Comparison of ENCODE assay signal across 10 cellular contexts in genomic region chr4:142984871-142985585, GRCh38.
DNase-seq lines count a peak whose midpoint lies in the region; ATAC-seq and TF ChIP-seq lines count a peak whose summit lies in the region.
"Had no signal": no experiment of that assay in that cellular context is flagged by ENCODE, and none has a peak within 500 bp of the region (broad histone marks: within the 10 kb centered on the region; RNA-seq: fewer than 3 reads in every experiment).

No MANE protein-coding gene starts in this region.

- H3K4me1 Mint-ChIP-seq in naive thymus-derived CD4-positive, alpha-beta T cell: no peaks in the 10 kb centered on the region
- H3K4me1 Mint-ChIP-seq: central memory CD8-positive, alpha-beta T cell had no signal

- H3K4me1 ChIP-seq in Panc1 (ENCODE audit: control insufficient read depth, insufficient read depth, low read length): no peaks in the 10 kb centered on the region
- H3K4me1 ChIP-seq in sigmoid colon: no peaks in the 10 kb centered on the region
- no peaks in the 10 kb centered on the region for H3K4me1 ChIP-seq in naive thymus-derived CD4-positive, alpha-beta T cell (ENCODE audit: control insufficient read depth in 2 of 2, insufficient read depth in 2 of 2, low read length in 2 of 2)

- TF ChIP-seq CTCF in GM13977 (IDR thresholded peaks at IDR 0.05; ENCODE audit: extremely low read depth, insufficient read depth, missing control alignments): peak; percentile 20
- peak; percentile 59 for TF ChIP-seq CTCF in Panc1 (IDR thresholded peaks at IDR 0.05)
- TF ChIP-seq CTCF in sigmoid colon (IDR thresholded peaks at IDR 0.05): no peak

- no peaks in the 10 kb centered on the region for H3K27me3 ChIP-seq in Panc1 (ENCODE audit: control insufficient read depth, insufficient read depth, low read length)
- no peaks in the 10 kb centered on the region for H3K27me3 ChIP-seq in sigmoid colon
- peaks cover 0 to 6% of the 10 kb centered on the region in 2 donors for H3K27me3 ChIP-seq in naive thymus-derived CD4-positive, alpha-beta T cell (ENCODE audit: control insufficient read depth in 2 of 2, insufficient read depth in 2 of 2, low read length in 2 of 2)

- in situ Hi-C loops in GM13977 (cut with MboI; ENCODE audit: low pct_unique_long_range_greater_than_20kb, low sequenced_read_pairs, unreplicated experiment) (no loop called here), Panc1 (cut with HindIII; ENCODE audit: low pct_unique_long_range_greater_than_20kb, low sequenced_read_pairs) (no loop called here)

- H3K27ac ChIP-seq in Panc1 (ENCODE audit: low read length) (no peak overlapping the region), sigmoid colon (no peak overlapping the region)
- no peak overlapping the region for H3K27ac ChIP-seq in naive thymus-derived CD4-positive, alpha-beta T cell (ENCODE audit: low read depth, low read length)

- no peaks in the 10 kb centered on the region for H3K36me3 ChIP-seq in Panc1 (ENCODE audit: control insufficient read depth, insufficient read depth, low read length)
- no peaks in the 10 kb centered on the region for H3K36me3 ChIP-seq in sigmoid colon
- no peaks in the 10 kb centered on the region for H3K36me3 ChIP-seq in naive thymus-derived CD4-positive, alpha-beta T cell (ENCODE audit: control insufficient read depth in 2 of 3, insufficient read depth in 3 of 3, low read length in 3 of 3)

- no peaks in the 10 kb centered on the region for H3K36me3 Mint-ChIP-seq in naive thymus-derived CD4-positive, alpha-beta T cell

- no peak overlapping the region for H3K27ac Mint-ChIP-seq in naive thymus-derived CD4-positive, alpha-beta T cell

- no peak for TF ChIP-seq POLR2A in sigmoid colon (IDR thresholded peaks at IDR 0.05)

- ATAC-seq in Panc1: no peak
- ATAC-seq in naive thymus-derived CD4-positive, alpha-beta T cell: no peak

- intact Hi-C loops in Panc1 (cut with micrococcal nuclease; ENCODE audit: unreplicated experiment): no loop called here
- intact Hi-C loops in sigmoid colon (cut with DNase I): no loop called here
- intact Hi-C loops in naive thymus-derived CD4-positive, alpha-beta T cell (cut with micrococcal nuclease): no loop called here

- peaks cover 0 to 16% (median 3%) of the 10 kb centered on the region in 11 donors for H3K9me3 Mint-ChIP-seq in naive thymus-derived CD4-positive, alpha-beta T cell

- H3K27me3 Mint-ChIP-seq in naive thymus-derived CD4-positive, alpha-beta T cell: peaks cover 8 to 13% (median 12%) of the 10 kb centered on the region in 5 donors

- TF ChIP-seq EP300 in sigmoid colon (IDR thresholded peaks at IDR 0.05): no peak

- H3K4me3 ChIP-seq in Panc1 (ENCODE audit: low read depth in 2 of 2, low read length in 2 of 2): no peak overlapping the region
- no peak overlapping the region for H3K4me3 ChIP-seq in sigmoid colon
- no peak overlapping the region for H3K4me3 ChIP-seq in naive thymus-derived CD4-positive, alpha-beta T cell (ENCODE audit: low read length)

- DNase-seq in A172 (ENCODE audit: low spot score): peak; percentile 19
- DNase-seq in GM13977 (ENCODE audit: low spot score): no peak
- no peak for DNase-seq in Panc1 (ENCODE audit: low read depth, low spot score)
- peak; percentile 25 for DNase-seq in foreskin melanocyte
- DNase-seq in sigmoid colon: no peak
- no peak for DNase-seq in effector CD8-positive, alpha-beta T cell (lab: John Stamatoyannopoulos, UW)
- no peak for DNase-seq in NCI-H1417 treated with DMSO at 0.1 percent for 48 hours (lab: John Stamatoyannopoulos, UW)
- DNase-seq in naive thymus-derived CD4-positive, alpha-beta T cell: no peak
- DNase-seq: substantia nigra had no signal

- POLR2A ChIA-PET in Panc1 (lab: Charles Lee): no interaction called here
- POLR2A ChIA-PET in naive thymus-derived CD4-positive, alpha-beta T cell (lab: Charles Lee): interaction anchor here (0.6 kb wide), 1 partner anchor 62 kb away, joined by 4 read pairs; no protein-coding TSS in a partner anchor

- CTCF ChIA-PET in Panc1 (lab: Charles Lee): interaction anchor here (0.5 to 0.8 kb wide), 4 partner anchors 33 to 100 kb away, joined by 3 to 7 read pairs (median 4); no protein-coding TSS in a partner anchor
- CTCF ChIA-PET in naive thymus-derived CD4-positive, alpha-beta T cell (lab: Charles Lee): no interaction called here

- no TSS peak for BruUV-seq in Panc1 (replicated peaks; lab: Mats Ljungman, UMichigan)

- H3K4me3 Mint-ChIP-seq in naive thymus-derived CD4-positive, alpha-beta T cell: no peak overlapping the region
- H3K4me3 Mint-ChIP-seq: central memory CD8-positive, alpha-beta T cell had no signal

- H3K9me3 ChIP-seq in Panc1 (ENCODE audit: control insufficient read depth, insufficient read depth, low read depth, low read length) (no peaks in the 10 kb centered on the region), sigmoid colon (no peaks in the 10 kb centered on the region)
- H3K9me3 ChIP-seq in naive thymus-derived CD4-positive, alpha-beta T cell (ENCODE audit: control insufficient read depth in 2 of 3, low read length in 3 of 3): no peaks in the 10 kb centered on the region

- 15 to 40% methylated on average over 3 of the region's 3 CpGs for WGBS in sigmoid colon, 2 donors

Comparison
In these comparisons a context has a peak if more than half of its experiments do, and no peak if none do; other contexts are left out.
1. DNase-seq: peak in A172 (single experiment) and foreskin melanocyte (single experiment); none in GM13977 (single experiment), Panc1 (single experiment), sigmoid colon (single experiment), effector CD8-positive, alpha-beta T cell (single experiment), NCI-H1417 treated with DMSO at 0.1 percent for 48 hours (single experiment) and naive thymus-derived CD4-positive, alpha-beta T cell (0 of 9).
2. CTCF ChIP-seq: peak in GM13977 (single experiment) and Panc1 (single experiment); none in sigmoid colon (0 of 4).